8 cellular contexts compared by ENCODE assay signal in genomic region chr7:94657771-94658693, GRCh38. TPM values are rescaled to one million over a fixed set of nuclear protein-coding genes. Genes with fewer than 3 reads are reported as not detected.
DNase-seq lines count a peak whose midpoint lies in the region; ATAC-seq and TF ChIP-seq lines count a peak whose summit lies in the region.

No MANE protein-coding gene starts in this region.

- intact Hi-C loops in dendritic cell treated with granulocyte-macrophage colony-stimulating factor and Interleukin-4, amounts not matched to agents 40 ng/mL and 50 ng/mL, for 4 days (cut with micrococcal nuclease), result loop anchor here (2.0 kb wide), 1 partner anchor 149 kb away; the partner anchor contains the start of gene CASD1
- intact Hi-C loops in lower lobe of right lung (cut with DNase I), result no loop called here

- TF ChIP-seq CTCF in BJ (IDR thresholded peaks at IDR 0.05; ENCODE audit: insufficient read depth, low read depth, low read length), result no peak
- no peak for TF ChIP-seq CTCF in lower lobe of right lung (IDR thresholded peaks at IDR 0.05)

- H3K27me3 ChIP-seq in BJ (ENCODE audit: control insufficient read depth, insufficient read depth, low read length) (no peaks in the 10 kb centered on the region), lower lobe of right lung (ENCODE audit: low read depth) (peaks cover 27% of the 10 kb centered on the region)

- peaks cover 26% of the 10 kb centered on the region for H3K4me1 ChIP-seq in lower lobe of right lung

- CTCF ChIA-PET in BJ (lab: Yijun Ruan, JAX), result interaction anchor here (1.3 to 3.6 kb wide), 3 partner anchors 21 to 210 kb away, joined by 3 to 30 read pairs (median 7); no protein-coding TSS in a partner anchor

- peak; percentile 78 for ATAC-seq in GM19452 (IDR thresholded peaks at IDR 0.05; ENCODE audit: unreplicated experiment)
- ATAC-seq in HG03565 (IDR thresholded peaks at IDR 0.05; ENCODE audit: unreplicated experiment), result peak; percentile 78
- ATAC-seq in lower lobe of right lung, result peak; percentile 90 to 95

- H3K9me3 ChIP-seq in lower lobe of right lung, result no peaks in the 10 kb centered on the region

- H3K4me3 ChIP-seq in BJ (ENCODE audit: low read depth, low read length) (peak overlapping the region; percentile 63), lower lobe of right lung (peak overlapping the region; percentile 67)

- POLR2A ChIA-PET in BJ (lab: Charles Lee), result interaction anchor here (0.6 to 0.7 kb wide), 2 partner anchors 208 to 778 kb away, joined by 3 to 19 read pairs; no protein-coding TSS in a partner anchor

- no peaks in the 10 kb centered on the region for H3K36me3 Mint-ChIP-seq in dendritic cell treated with granulocyte-macrophage colony-stimulating factor and Interleukin-4, amounts not matched to agents 40 ng/mL and 50 ng/mL, for 4 days (ENCODE audit: low read depth)

- DNase-seq in BJ (ENCODE audit: low read depth) (peak; percentile 58), NCI-H774 (lab: John Stamatoyannopoulos, UW) (peak; percentile 94), lower lobe of right lung (peak; percentile 96)
- DNase-seq in activated CD4-positive, alpha-beta T cell treated with anti-CD3 and anti-CD28 coated beads, Interleukin-2, amount 50 U/mL, for 48 hours, result peak; percentile 90 to 93
- DNase-seq in stimulated activated CD4-positive, alpha-beta T cell treated with anti-CD3 and anti-CD28 coated beads, Interleukin-4, amount 100 ng/mL, for 48 hours (ENCODE audit: low read depth in 2 of 2), result peak; percentile 83 to 89

- H3K27me3 Mint-ChIP-seq in dendritic cell treated with granulocyte-macrophage colony-stimulating factor and Interleukin-4, amounts not matched to agents 40 ng/mL and 50 ng/mL, for 4 days, result peaks cover 29% of the 10 kb centered on the region

- peaks cover 22% of the 10 kb centered on the region for H3K4me1 Mint-ChIP-seq in dendritic cell treated with granulocyte-macrophage colony-stimulating factor and Interleukin-4, amounts not matched to agents 40 ng/mL and 50 ng/mL, for 4 days (ENCODE audit: low read depth)

- H3K27ac ChIP-seq in lower lobe of right lung, result no peak overlapping the region

- H3K27ac Mint-ChIP-seq in dendritic cell treated with granulocyte-macrophage colony-stimulating factor and Interleukin-4, amounts not matched to agents 40 ng/mL and 50 ng/mL, for 4 days, result no peak overlapping the region

- H3K36me3 ChIP-seq in BJ (ENCODE audit: control insufficient read depth, insufficient read depth, low read length), result no peaks in the 10 kb centered on the region
- H3K36me3 ChIP-seq in lower lobe of right lung, result no peaks in the 10 kb centered on the region

- peak overlapping the region; percentile 82 for H3K4me3 Mint-ChIP-seq in dendritic cell treated with granulocyte-macrophage colony-stimulating factor and Interleukin-4, amounts not matched to agents 40 ng/mL and 50 ng/mL, for 4 days

- peaks cover 13% of the 10 kb centered on the region for H3K9me3 Mint-ChIP-seq in dendritic cell treated with granulocyte-macrophage colony-stimulating factor and Interleukin-4, amounts not matched to agents 40 ng/mL and 50 ng/mL, for 4 days

RNA-seq across cellular contexts. Expression of gene SGCE, which starts 2.1 kb away (rescaled TPM):
- polyA plus RNA-seq in BJ (2011; rRNA removed), result 64.0 and 110 TPM in 2 replicates
- polyA minus RNA-seq in BJ (2011; rRNA and poly(A)+ RNA removed), result 21.5 and 33.5 TPM in 2 replicates
- 47.1 TPM for total RNA-seq in lower lobe of right lung
